Comparison of ENCODE assay signal across 16 cellular contexts in genomic region chr2:132538331-132538855, GRCh38.
DNase-seq lines count a peak whose midpoint lies in the region.
"Had no signal": no experiment of that assay in that cellular context is flagged by ENCODE, and none has a peak within 500 bp of the region (broad histone marks: within the 10 kb centered on the region; RNA-seq: fewer than 3 reads in every experiment).

No MANE protein-coding gene starts in this region.

- DNase-seq in NCI-H1105 treated with DMSO at 0.1 percent for 48 hours (lab: John Stamatoyannopoulos, UW) = peak; percentile 49
- no peak for DNase-seq in NCI-H1105 (lab: John Stamatoyannopoulos, UW)
- peak; percentile 23 for DNase-seq in DMS79 (lab: John Stamatoyannopoulos, UW)
- peak; percentile 46 for DNase-seq in NCI-H510A treated with DMSO at 0.1 percent for 48 hours (lab: John Stamatoyannopoulos, UW)
- DNase-seq in islet precursor cell = peak; percentile 64
- no peak for DNase-seq in HT-29 (ENCODE audit: low spot score)
- DNase-seq in dedifferentiated amniotic fluid mesenchymal stem cell (ENCODE audit: extremely low spot score) = no peak
- DNase-seq in midbrain (lab: John Stamatoyannopoulos, UW) = no peak
- DNase-seq: 8988T; BE2C; CD4-positive, alpha-beta memory T cell; HCEC 1CT; NCI-H1436 treated with DMSO at 0.1 percent for 48 hours; NCI-H2081 treated with DMSO at 0.1 percent for 48 hours; PC-3; SW 1271 had no signal

Comparison
In these comparisons a context has a peak if more than half of its experiments do, and no peak if none do; other contexts are left out.
1. DNase-seq: peak in NCI-H1105 treated with DMSO at 0.1 percent for 48 hours (single experiment), DMS79 (single experiment), NCI-H510A treated with DMSO at 0.1 percent for 48 hours (single experiment) and islet precursor cell (single experiment); none in NCI-H1105 (single experiment), HT-29 (single experiment), dedifferentiated amniotic fluid mesenchymal stem cell (single experiment) and midbrain (single experiment).